In genomic region chr12:116146386-116146785, GRCh38 we compare ENCODE assay signal across 30 cellular contexts.
"Had no signal": no experiment of that assay in that cellular context is flagged by ENCODE, and none has a peak within 500 bp of the region (broad histone marks: within the 10 kb centered on the region; RNA-seq: fewer than 3 reads in every experiment).

No MANE protein-coding gene starts in this region.

- H3K4me3 Mint-ChIP-seq: activated CD4-positive, alpha-beta T cell treated with anti-CD3 and anti-CD28 coated beads, Interleukin-2, amount 10 ng/mL, durations not matched to agents 24 days and 14 days; activated CD8-positive, alpha-beta T cell treated with anti-CD3 and anti-CD28 coated beads, Interleukin-2, amount 10 ng/mL, durations not matched to agents 7 days and 5 days; activated naive CD4-positive, alpha-beta T cell treated with anti-CD3 and anti-CD28 coated beads for 36 hours; activated T-cell treated with anti-CD3 and anti-CD28 coated beads, Interleukin-2, amount 50 U/mL, for 4 hours; activated T-helper 1 cell treated with anti-CD3 and anti-CD28 coated beads, Interleukin-12 subunit alpha, Interleukin-12 subunit beta, Interleukin-2, Interleukin-4 antibody, amounts not matched to agents 30 ng/mL and 10 ng/mL and 1 ng/mL, durations not matched to agents 14 hours and 24 hours and 36 hours; brain had no signal

- H3K27me3 ChIP-seq: adrenal gland had no signal

- H3K27me3 Mint-ChIP-seq: activated CD4-positive, alpha-beta T cell treated with anti-CD3 and anti-CD28 coated beads, Interleukin-2, amount 10 ng/mL, durations not matched to agents 24 days and 14 days; brain had no signal

- H3K9me3 ChIP-seq: adrenal gland had no signal

- H3K36me3 Mint-ChIP-seq: activated naive CD4-positive, alpha-beta T cell treated with anti-CD3 and anti-CD28 coated beads, Interleukin-2, amount 50 U/mL, for 72 hours; brain had no signal

- H3K4me2 ChIP-seq: KMS-11 had no signal

- H3K9ac ChIP-seq: KMS-11 had no signal

- FAIRE-seq: bronchial epithelial cell, RCC 7860, TTC549 had no signal

- H3K4me3 ChIP-seq: adrenal gland, SK-N-MC had no signal

- H3K27ac Mint-ChIP-seq: activated CD4-positive, alpha-beta T cell treated with anti-CD3 and anti-CD28 coated beads, Interleukin-2, amount 10 ng/mL, durations not matched to agents 24 days and 14 days; activated CD8-positive, alpha-beta T cell treated with anti-CD3 and anti-CD28 coated beads, Interleukin-2, amount 10 ng/mL, durations not matched to agents 7 days and 5 days; activated naive CD4-positive, alpha-beta T cell treated with anti-CD3 and anti-CD28 coated beads for 36 hours; activated naive CD4-positive, alpha-beta T cell treated with anti-CD3 and anti-CD28 coated beads, Interleukin-2, amount 50 U/mL, for 72 hours; activated T-helper 1 cell treated with anti-CD3 and anti-CD28 coated beads, Interleukin-12 subunit alpha, Interleukin-12 subunit beta, Interleukin-2, Interleukin-4 antibody, amounts not matched to agents 30 ng/mL and 10 ng/mL and 1 ng/mL, durations not matched to agents 14 hours and 24 hours and 36 hours; brain had no signal

- H3K36me3 ChIP-seq: adrenal gland had no signal

- H3K9me3 Mint-ChIP-seq: activated CD4-positive, alpha-beta T cell treated with anti-CD3 and anti-CD28 coated beads, Interleukin-2, amount 10 ng/mL, durations not matched to agents 24 days and 14 days; activated naive CD4-positive, alpha-beta T cell treated with anti-CD3 and anti-CD28 coated beads for 36 hours; activated naive CD4-positive, alpha-beta T cell treated with anti-CD3 and anti-CD28 coated beads, Interleukin-2, amount 50 U/mL, for 72 hours; activated T-cell treated with anti-CD3 and anti-CD28 coated beads, Interleukin-2, amount 50 U/mL, for 4 hours; activated T-helper 1 cell treated with anti-CD3 and anti-CD28 coated beads, Interleukin-12 subunit alpha, Interleukin-12 subunit beta, Interleukin-2, Interleukin-4 antibody, amounts not matched to agents 30 ng/mL and 10 ng/mL and 1 ng/mL, durations not matched to agents 14 hours and 24 hours and 36 hours; brain had no signal

- H3K27ac ChIP-seq: adrenal gland, KMS-11, SK-N-MC had no signal

- ATAC-seq: activated CD8-positive, alpha-beta T cell treated with anti-CD3 and anti-CD28 coated beads, Interleukin-2, amount 10 ng/mL, durations not matched to agents 7 days and 5 days; activated naive CD4-positive, alpha-beta T cell treated with anti-CD3 and anti-CD28 coated beads, Interleukin-2, amount 50 U/mL, for 72 hours; activated T-cell treated with anti-CD3 and anti-CD28 coated beads, Interleukin-2, amount 50 U/mL, for 4 hours; PC-3 had no signal

- DNase-seq: activated CD4-positive, alpha-beta T cell treated with anti-CD3 and anti-CD28 coated beads, Interleukin-2, amount 10 ng/mL, durations not matched to agents 24 days and 14 days; activated CD4-positive, alpha-beta T cell treated with anti-CD3 and anti-CD28 coated beads, Interleukin-2, amount 50 U/mL, for 4 hours; activated CD8-positive, alpha-beta memory T cell treated with anti-CD3 and anti-CD28 coated beads, Interleukin-2, amount 50 U/mL, for 4 hours; activated CD8-positive, alpha-beta T cell treated with anti-CD3 and anti-CD28 coated beads, Interleukin-2, amount 10 ng/mL, durations not matched to agents 7 days and 5 days; activated gamma-delta T cell treated with Interleukin-2 at 50 U/mL for 16 hours; activated naive CD4-positive, alpha-beta T cell treated with anti-CD3 and anti-CD28 coated beads for 36 hours; activated T-cell treated with anti-CD3 and anti-CD28 coated beads for 4 hours; activated T-cell treated with anti-CD3 and anti-CD28 coated beads, Interleukin-2, amount 50 U/mL, for 4 hours; adrenal gland; caudate nucleus; cerebellar nuclear complex; NCI-H1092 treated with DMSO at 0.1 percent for 48 hours; NCI-H1417; NCI-H146; NCI-H187 treated with DMSO at 0.1 percent for 48 hours; NCI-H2081; NCI-H2171 treated with DMSO at 0.1 percent for 48 hours; NCI-H2227 treated with DMSO at 0.1 percent for 48 hours; NCI-H446 treated with DMSO at 0.1 percent for 48 hours; NCI-H524; PC-3; Right ventricle myocardium superior had no signal
